ENCODE assay signal across 21 cellular contexts in genomic region chr13:97067342-97067895, GRCh38.
DNase-seq lines count a peak whose midpoint lies in the region; ATAC-seq, FAIRE-seq and TF ChIP-seq lines count a peak whose summit lies in the region.
"Had no signal": no experiment of that assay in that cellular context is flagged by ENCODE, and none has a peak within 500 bp of the region (broad histone marks: within the 10 kb centered on the region; RNA-seq: fewer than 3 reads in every experiment).

No MANE protein-coding gene starts in this region.

- H3K9ac ChIP-seq in Loucy (ENCODE audit: low read depth, low read length, poor library complexity, severe bottlenecking) (no peak overlapping the region), astrocyte (ENCODE audit: low read length) (no peak overlapping the region), neural progenitor cell (no peak overlapping the region), MM.1S (ENCODE audit: low read length) (no peak overlapping the region)
- H3K9ac ChIP-seq: KMS-11 had no signal

- no peak overlapping the region for H3K4me3 Mint-ChIP-seq in astrocyte (ENCODE audit: unreplicated experiment)
- no peak overlapping the region for H3K4me3 Mint-ChIP-seq in neural progenitor cell
- H3K4me3 Mint-ChIP-seq in activated CD8-positive, alpha-beta memory T cell treated with anti-CD3 and anti-CD28 coated beads, Interleukin-2, amount 10 ng/mL, durations not matched to agents 7 days and 5 days: no peak overlapping the region
- H3K4me3 Mint-ChIP-seq: CD4-positive, alpha-beta T cell; effector memory CD8-positive, alpha-beta T cell; stimulated activated naive B cell treated with anti-CD40 and anti-IgM and Interleukin-4, amounts not matched to agents 10 μg/mL and 1 μg/mL and 100 μg/mL, for 72 hours had no signal

- TF ChIP-seq CTCF in Loucy (conservative IDR thresholded peaks at IDR 0.05; ENCODE audit: low read length) (0 out of 2 replicates have a peak, but pooled peaks have one; percentile 25), astrocyte (IDR thresholded peaks at IDR 0.05; ENCODE audit: insufficient read depth, low read depth, low read length) (no peak), neural progenitor cell (IDR thresholded peaks at IDR 0.05) (peak; percentile 22), MM.1S (IDR thresholded peaks at IDR 0.05; ENCODE audit: low read length) (no peak)

- peaks cover 4% of the 10 kb centered on the region for H3K27me3 Mint-ChIP-seq in astrocyte (ENCODE audit: low read depth, unreplicated experiment)
- peaks cover 5% of the 10 kb centered on the region for H3K27me3 Mint-ChIP-seq in neural progenitor cell (ENCODE audit: insufficient read depth, low read depth)
- peaks cover 4% of the 10 kb centered on the region for H3K27me3 Mint-ChIP-seq in activated CD8-positive, alpha-beta memory T cell treated with anti-CD3 and anti-CD28 coated beads, Interleukin-2, amount 10 ng/mL, durations not matched to agents 7 days and 5 days

- H3K79me2 ChIP-seq in Loucy (ENCODE audit: insufficient read depth, low read length) (no peaks in the 10 kb centered on the region), astrocyte (ENCODE audit: insufficient read depth, low read length) (no peaks in the 10 kb centered on the region), neural progenitor cell (ENCODE audit: low read depth) (no peaks in the 10 kb centered on the region), MM.1S (ENCODE audit: low read length) (no peaks in the 10 kb centered on the region)

- H3K36me3 Mint-ChIP-seq in astrocyte (ENCODE audit: low read depth, unreplicated experiment) (peaks cover 3% of the 10 kb centered on the region), neural progenitor cell (no peaks in the 10 kb centered on the region)
- no peaks in the 10 kb centered on the region for H3K36me3 Mint-ChIP-seq in activated CD8-positive, alpha-beta memory T cell treated with anti-CD3 and anti-CD28 coated beads, Interleukin-2, amount 10 ng/mL, durations not matched to agents 7 days and 5 days
- H3K36me3 Mint-ChIP-seq: stimulated activated naive B cell treated with anti-CD40 and anti-IgM and Interleukin-4, amounts not matched to agents 10 μg/mL and 1 μg/mL and 100 μg/mL, for 72 hours had no signal

- H3K4me1 Mint-ChIP-seq in astrocyte (ENCODE audit: low read depth, unreplicated experiment) (peaks cover 4% of the 10 kb centered on the region), neural progenitor cell (peaks cover 4% of the 10 kb centered on the region)
- H3K4me1 Mint-ChIP-seq in activated CD8-positive, alpha-beta memory T cell treated with anti-CD3 and anti-CD28 coated beads, Interleukin-2, amount 10 ng/mL, durations not matched to agents 7 days and 5 days: no peaks in the 10 kb centered on the region
- H3K4me1 Mint-ChIP-seq: stimulated activated naive B cell treated with anti-CD40 and anti-IgM and Interleukin-4, amounts not matched to agents 10 μg/mL and 1 μg/mL and 100 μg/mL, for 72 hours had no signal

- H4K20me1 ChIP-seq in Loucy (ENCODE audit: insufficient read depth, low read length, poor library complexity, severe bottlenecking) (no peaks in the 10 kb centered on the region), astrocyte (ENCODE audit: insufficient read depth, low read length) (no peaks in the 10 kb centered on the region), neural progenitor cell (ENCODE audit: low read depth) (no peaks in the 10 kb centered on the region), MM.1S (ENCODE audit: insufficient read depth, low read length) (no peaks in the 10 kb centered on the region)

- H3K9me3 Mint-ChIP-seq in astrocyte (ENCODE audit: unreplicated experiment) (peaks cover 7% of the 10 kb centered on the region), neural progenitor cell (no peaks in the 10 kb centered on the region)
- H3K9me3 Mint-ChIP-seq in activated CD8-positive, alpha-beta memory T cell treated with anti-CD3 and anti-CD28 coated beads, Interleukin-2, amount 10 ng/mL, durations not matched to agents 7 days and 5 days (ENCODE audit: low read depth): no peaks in the 10 kb centered on the region
- H3K9me3 Mint-ChIP-seq: CD4-positive, alpha-beta T cell; effector memory CD8-positive, alpha-beta T cell; stimulated activated naive B cell treated with anti-CD40 and anti-IgM and Interleukin-4, amounts not matched to agents 10 μg/mL and 1 μg/mL and 100 μg/mL, for 72 hours had no signal

- H3F3A ChIP-seq in Loucy (ENCODE audit: low read depth) (no peaks in the 10 kb centered on the region), neural progenitor cell (ENCODE audit: low read depth) (no peaks in the 10 kb centered on the region), MM.1S (ENCODE audit: insufficient read depth, low read length) (no peaks in the 10 kb centered on the region)

- H3K27me3 ChIP-seq in Loucy (ENCODE audit: insufficient read depth, low read length, poor library complexity, severe bottlenecking) (no peaks in the 10 kb centered on the region), astrocyte (ENCODE audit: insufficient read depth, low read length) (no peaks in the 10 kb centered on the region), neural progenitor cell (no peaks in the 10 kb centered on the region), MM.1S (replicated peaks; ENCODE audit: insufficient read depth, low read length) (no peaks in the 10 kb centered on the region)
- H3K27me3 ChIP-seq: gastrocnemius medialis, tibial nerve had no signal

- DNase-seq in EH (ENCODE audit: low read depth): peak; percentile 13
- DNase-seq in astrocyte (ENCODE audit: low read depth): peak; percentile 31
- DNase-seq in neural progenitor cell (ENCODE audit: low spot score): no peak
- DNase-seq in MM.1S: no peak
- no peak for DNase-seq in activated CD8-positive, alpha-beta memory T cell treated with anti-CD3 and anti-CD28 coated beads, Interleukin-2, amount 10 ng/mL, durations not matched to agents 7 days and 5 days
- DNase-seq in nucleus accumbens (lab: John Stamatoyannopoulos, UW): no peak
- DNase-seq in erythroblast (lab: John Stamatoyannopoulos, UW): no peak
- DNase-seq: activated CD4-positive, alpha-beta T cell treated with anti-CD3 and anti-CD28 coated beads for 48 hours; activated naive CD4-positive, alpha-beta T cell treated with Interleukin-2 at 50 U/mL for 16 hours; CD4-positive, alpha-beta T cell; DND-41; effector memory CD8-positive, alpha-beta T cell; gastrocnemius medialis; GOT3; NCI-H1694 treated with DMSO at 0.1 percent for 48 hours; stimulated activated naive B cell treated with anti-CD40 and anti-IgM and Interleukin-4, amounts not matched to agents 10 μg/mL and 1 μg/mL and 100 μg/mL, for 72 hours had no signal

- no peak for TF ChIP-seq POLR2A in erythroblast (IDR thresholded peaks at IDR 0.05; ENCODE audit: low read length)

- ATAC-seq in activated CD8-positive, alpha-beta memory T cell treated with anti-CD3 and anti-CD28 coated beads, Interleukin-2, amount 10 ng/mL, durations not matched to agents 7 days and 5 days: no peak
- ATAC-seq: effector memory CD8-positive, alpha-beta T cell; gastrocnemius medialis; GM12878; stimulated activated naive B cell treated with anti-CD40 and anti-IgM and Interleukin-4, amounts not matched to agents 10 μg/mL and 1 μg/mL and 100 μg/mL, for 72 hours had no signal

- H3K9me2 ChIP-seq in Loucy (replicated peaks; ENCODE audit: low read depth, low read length) (no peaks in the 10 kb centered on the region), MM.1S (replicated peaks; ENCODE audit: insufficient read depth, low read length) (no peaks in the 10 kb centered on the region)

- FAIRE-seq in astrocyte (lab: Jason Lieb, UNC): no peak
- FAIRE-seq: GM12878 had no signal

- no peak overlapping the region for H3K27ac ChIP-seq in astrocyte (ENCODE audit: low read depth, low read length)
- no peak overlapping the region for H3K27ac ChIP-seq in neural progenitor cell
- H3K27ac ChIP-seq in MM.1S (ENCODE audit: low read length): no peak overlapping the region
- H3K27ac ChIP-seq: gastrocnemius medialis, KMS-11, prostate gland, tibial nerve had no signal

- CTCF ChIA-PET in activated CD8-positive, alpha-beta memory T cell treated with anti-CD3 and anti-CD28 coated beads, Interleukin-2, amount 10 ng/mL, durations not matched to agents 7 days and 5 days (lab: Charles Lee): no interaction called here

- H3K4me2 ChIP-seq in Loucy (ENCODE audit: low read depth, low read length, poor library complexity, severe bottlenecking): no peak overlapping the region
- H3K4me2 ChIP-seq in astrocyte (ENCODE audit: low read length): peak overlapping the region; percentile 56
- no peak overlapping the region for H3K4me2 ChIP-seq in neural progenitor cell
- H3K4me2 ChIP-seq in MM.1S (ENCODE audit: low read depth, low read length): no peak overlapping the region
- H3K4me2 ChIP-seq: KMS-11 had no signal

- H3K27ac Mint-ChIP-seq in astrocyte (ENCODE audit: unreplicated experiment) (no peak overlapping the region), neural progenitor cell (no peak overlapping the region)
- no peak overlapping the region for H3K27ac Mint-ChIP-seq in activated CD8-positive, alpha-beta memory T cell treated with anti-CD3 and anti-CD28 coated beads, Interleukin-2, amount 10 ng/mL, durations not matched to agents 7 days and 5 days
- H3K27ac Mint-ChIP-seq: CD4-positive, alpha-beta T cell; effector memory CD8-positive, alpha-beta T cell; stimulated activated naive B cell treated with anti-CD40 and anti-IgM and Interleukin-4, amounts not matched to agents 10 μg/mL and 1 μg/mL and 100 μg/mL, for 72 hours had no signal

- H3K36me3 ChIP-seq in Loucy (ENCODE audit: insufficient read depth, low read length) (no peaks in the 10 kb centered on the region), astrocyte (ENCODE audit: insufficient read depth, low read length) (no peaks in the 10 kb centered on the region), neural progenitor cell (no peaks in the 10 kb centered on the region), MM.1S (replicated peaks; ENCODE audit: insufficient read depth, low read length) (no peaks in the 10 kb centered on the region)
- H3K36me3 ChIP-seq: gastrocnemius medialis, prostate gland, tibial nerve had no signal

- H2AFZ ChIP-seq in Loucy (ENCODE audit: low read length) (no peak overlapping the region), astrocyte (ENCODE audit: low read depth, low read length) (no peak overlapping the region), neural progenitor cell (replicated peaks) (no peak overlapping the region), MM.1S (ENCODE audit: low read length) (no peak overlapping the region)

- H3K4me3 ChIP-seq in Loucy (ENCODE audit: low read length, poor library complexity, severe bottlenecking): no peak overlapping the region
- no peak overlapping the region for H3K4me3 ChIP-seq in astrocyte (ENCODE audit: insufficient read depth, low read depth, low read length)
- no peak overlapping the region for H3K4me3 ChIP-seq in neural progenitor cell
- no peak overlapping the region for H3K4me3 ChIP-seq in MM.1S (ENCODE audit: low read length)
- H3K4me3 ChIP-seq: gastrocnemius medialis, GM12878, prostate gland, tibial nerve had no signal

- H3K4me1 ChIP-seq in Loucy (ENCODE audit: insufficient read depth, low read length, poor library complexity, severe bottlenecking): no peaks in the 10 kb centered on the region
- peaks cover 8% of the 10 kb centered on the region for H3K4me1 ChIP-seq in astrocyte (ENCODE audit: insufficient read depth, low read length)
- no peaks in the 10 kb centered on the region for H3K4me1 ChIP-seq in neural progenitor cell
- H3K4me1 ChIP-seq in MM.1S (ENCODE audit: low read length): no peaks in the 10 kb centered on the region
- H3K4me1 ChIP-seq: gastrocnemius medialis, prostate gland, tibial nerve had no signal

- no peaks in the 10 kb centered on the region for H3K9me3 ChIP-seq in Loucy (ENCODE audit: insufficient read depth, low read depth, low read length)
- no peaks in the 10 kb centered on the region for H3K9me3 ChIP-seq in astrocyte (ENCODE audit: insufficient read depth, low read depth, low read length)
- no peaks in the 10 kb centered on the region for H3K9me3 ChIP-seq in neural progenitor cell (ENCODE audit: low read depth)
- no peaks in the 10 kb centered on the region for H3K9me3 ChIP-seq in MM.1S (replicated peaks; ENCODE audit: insufficient read depth, low read length)
- H3K9me3 ChIP-seq: gastrocnemius medialis, prostate gland, tibial nerve had no signal

Comparison
In these comparisons a context has a peak if more than half of its experiments do, and no peak if none do; other contexts are left out.
1. DNase-seq: peak in EH (single experiment) and astrocyte (single experiment); none in neural progenitor cell (single experiment), MM.1S (single experiment), activated CD8-positive, alpha-beta memory T cell treated with anti-CD3 and anti-CD28 coated beads, Interleukin-2, amount 10 ng/mL, durations not matched to agents 7 days and 5 days (single experiment), nucleus accumbens (0 of 56) and erythroblast (0 of 2).
2. CTCF ChIP-seq: peak in Loucy (single experiment) and neural progenitor cell (single experiment); none in astrocyte (single experiment) and MM.1S (single experiment).